ENCODE assay signal across 10 cellular contexts in the genomic region with DNA sequence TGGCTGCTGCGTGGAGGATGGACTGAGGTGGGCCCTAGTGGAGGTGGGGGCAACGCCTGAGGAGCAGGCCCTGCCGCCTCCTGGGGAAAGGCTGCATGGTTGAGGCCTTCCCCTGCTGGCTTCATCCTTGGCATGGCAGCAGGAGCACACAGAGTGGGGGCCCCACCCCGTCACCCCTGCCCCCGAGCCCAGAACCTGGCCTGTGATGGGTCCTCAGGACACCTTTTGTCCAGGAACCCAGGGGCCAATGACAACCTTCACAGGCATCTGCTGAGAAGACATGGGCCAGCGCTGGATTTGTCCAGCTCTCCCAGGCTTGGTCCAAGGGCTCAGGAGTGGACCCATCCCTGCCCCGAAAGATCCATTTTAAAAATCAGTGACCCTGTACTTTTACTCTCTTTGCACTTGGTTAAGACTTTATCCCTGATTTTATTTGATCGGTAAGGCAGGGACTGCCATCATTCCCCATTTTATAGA. TPM values are rescaled to one million over a fixed set of nuclear protein-coding genes. Genes with fewer than 3 reads are reported as not detected.
DNase-seq lines count a peak whose midpoint lies in the region; ATAC-seq and TF ChIP-seq lines count a peak whose summit lies in the region.
"Had no signal": no experiment of that assay in that cellular context is flagged by ENCODE, and none has a peak within 500 bp of the region (broad histone marks: within the 10 kb centered on the region; RNA-seq: fewer than 3 reads in every experiment).

No MANE protein-coding gene starts in this region.

- CTCF ChIA-PET in WTC11 (lab: Charles Lee) (no interaction called here), RWPE1 (lab: Yijun Ruan, JAX) (no interaction called here)

- peaks cover 52% of the 10 kb centered on the region for H3K79me2 ChIP-seq in GM23338 (replicated peaks; ENCODE audit: insufficient read depth)

- no peak overlapping the region for H3K27ac Mint-ChIP-seq in GM23338
- H3K27ac Mint-ChIP-seq in WTC11, result peak overlapping the region; percentile 80

- no peak overlapping the region for H2AFZ ChIP-seq in GM23338

- H3K9me3 ChIP-seq in iPS DF 6.9 (ENCODE audit: control insufficient read depth, insufficient read depth, low read length), result no peaks in the 10 kb centered on the region
- H3K9me3 ChIP-seq in skeletal muscle satellite cell (replicated peaks; ENCODE audit: low read length), result no peaks in the 10 kb centered on the region

- no peaks in the 10 kb centered on the region for H3K9me2 ChIP-seq in GM23338 (ENCODE audit: insufficient read depth)

- H3K27ac ChIP-seq in GM23338 (ENCODE audit: low read depth), result no peak overlapping the region
- H3K27ac ChIP-seq in iPS DF 6.9 (ENCODE audit: low read length), result no peak overlapping the region
- H3K27ac ChIP-seq in RWPE1, result no peak overlapping the region

- ATAC-seq in GM23338 (no peak), WTC11 (no peak)
- ATAC-seq: K562 had no signal

- H3K4me1 Mint-ChIP-seq in GM23338 (peaks cover 16% of the 10 kb centered on the region), WTC11 (peaks cover 17% of the 10 kb centered on the region)

- H3K4me3 ChIP-seq in GM23338 (peak overlapping the region; percentile 61), iPS DF 6.9 (ENCODE audit: low read length) (peak overlapping the region; percentile 56; the same call in 1 of the 2 replicates), skeletal muscle satellite cell (ENCODE audit: low read length) (peak overlapping the region; percentile 56)
- H3K4me3 ChIP-seq: K562 had no signal

- TF ChIP-seq CTCF in GM23338 (conservative IDR thresholded peaks at IDR 0.05; ENCODE audit: low read depth in 2 of 2), result no peak
- no peak for TF ChIP-seq CTCF in WTC11 (IDR thresholded peaks at IDR 0.05)
- TF ChIP-seq CTCF in RWPE1 (conservative IDR thresholded peaks at IDR 0.05; ENCODE audit: low read depth), result no peak

- peaks cover 19% of the 10 kb centered on the region for H3K4me1 ChIP-seq in GM23338 (ENCODE audit: insufficient read depth)
- peaks cover 11% of the 10 kb centered on the region for H3K4me1 ChIP-seq in iPS DF 6.9 (ENCODE audit: control insufficient read depth, insufficient read depth, low read length)
- peaks cover 25% of the 10 kb centered on the region for H3K4me1 ChIP-seq in skeletal muscle satellite cell (ENCODE audit: control insufficient read depth, insufficient read depth, low read length)

- H3K36me3 Mint-ChIP-seq in GM23338 (ENCODE audit: low read depth), result peaks cover 38% of the 10 kb centered on the region
- peaks cover 35% of the 10 kb centered on the region for H3K36me3 Mint-ChIP-seq in WTC11

- POLR2A ChIA-PET in WTC11 (lab: Charles Lee) (no interaction called here), RWPE1 (lab: Yijun Ruan, JAX; ENCODE audit: low non-redundant PET) (no interaction called here)

- peak overlapping the region; percentile 64 for H3K9ac ChIP-seq in skeletal muscle satellite cell (ENCODE audit: low read depth, low read length)

- H3K4me3 Mint-ChIP-seq in GM23338, result peak overlapping the region; percentile 72
- H3K4me3 Mint-ChIP-seq in WTC11, result peak overlapping the region; percentile 59

- peaks cover 19% of the 10 kb centered on the region for H3K36me3 ChIP-seq in GM23338 (ENCODE audit: insufficient read depth)
- peaks cover 8% of the 10 kb centered on the region for H3K36me3 ChIP-seq in iPS DF 6.9 (ENCODE audit: control insufficient read depth, insufficient read depth, low read length)
- peaks cover 35% of the 10 kb centered on the region for H3K36me3 ChIP-seq in skeletal muscle satellite cell (ENCODE audit: insufficient read depth, low read length)

- H3K27me3 Mint-ChIP-seq in GM23338 (ENCODE audit: insufficient read depth, low read depth, poor library complexity) (peaks cover 14% of the 10 kb centered on the region), WTC11 (ENCODE audit: low read depth) (no peaks in the 10 kb centered on the region)

- WGBS in iPS DF 6.9 (ENCODE audit: insufficient coverage, insufficient read length), result no CpG with 5 or more reads among the region's 8 CpGs

- H3K9me3 Mint-ChIP-seq in GM23338, result no peaks in the 10 kb centered on the region
- H3K9me3 Mint-ChIP-seq in WTC11, result no peaks in the 10 kb centered on the region

- H3K27me3 ChIP-seq in GM23338 (ENCODE audit: insufficient read depth), result no peaks in the 10 kb centered on the region
- H3K27me3 ChIP-seq in iPS DF 6.9 (ENCODE audit: control insufficient read depth, insufficient read depth, low read length), result no peaks in the 10 kb centered on the region
- H3K27me3 ChIP-seq in skeletal muscle satellite cell (ENCODE audit: control insufficient read depth, insufficient read depth, low read length), result no peaks in the 10 kb centered on the region

- H3F3A ChIP-seq in GM23338 (replicated peaks; ENCODE audit: low read depth), result peaks cover 24% of the 10 kb centered on the region; the same call in 1 of the 2 replicates

- H4K20me1 ChIP-seq in GM23338 (replicated peaks; ENCODE audit: insufficient read depth), result peaks cover 29% of the 10 kb centered on the region

- DNase-seq in GM23338 (ENCODE audit: low spot score), result no peak
- no peak for DNase-seq in WTC11 (ENCODE audit: low spot score)
- DNase-seq in iPS DF 6.9 (ENCODE audit: low read depth, low spot score), result no peak
- DNase-seq in GOT3 (lab: John Stamatoyannopoulos, UW), result no peak
- DNase-seq in NCI-H1694 (lab: John Stamatoyannopoulos, UW), result no peak
- DNase-seq in RWPE1 (ENCODE audit: low spot score), result no peak
- DNase-seq in germinal center (ENCODE audit: low spot score), result no peak

- H3K4me2 ChIP-seq in GM23338 (peak overlapping the region; percentile 82), skeletal muscle satellite cell (ENCODE audit: low read length) (peak overlapping the region; percentile 85)

TF ChIP-seq in GM23338, 12 proteins besides CTCF, POLR2A, EP300 and RAD21:
- TF ChIP-seq NANOG (IDR thresholded peaks at IDR 0.05; ENCODE audit: borderline replicate concordance) (no peak), EZH2 (IDR thresholded peaks at IDR 0.05; ENCODE audit: low read depth, unreplicated experiment) (no peak)

TF ChIP-seq in WTC11, 78 proteins besides CTCF, POLR2A, EP300 and RAD21 (continues in another document):
- TF ChIP-seq, protein P1, sequence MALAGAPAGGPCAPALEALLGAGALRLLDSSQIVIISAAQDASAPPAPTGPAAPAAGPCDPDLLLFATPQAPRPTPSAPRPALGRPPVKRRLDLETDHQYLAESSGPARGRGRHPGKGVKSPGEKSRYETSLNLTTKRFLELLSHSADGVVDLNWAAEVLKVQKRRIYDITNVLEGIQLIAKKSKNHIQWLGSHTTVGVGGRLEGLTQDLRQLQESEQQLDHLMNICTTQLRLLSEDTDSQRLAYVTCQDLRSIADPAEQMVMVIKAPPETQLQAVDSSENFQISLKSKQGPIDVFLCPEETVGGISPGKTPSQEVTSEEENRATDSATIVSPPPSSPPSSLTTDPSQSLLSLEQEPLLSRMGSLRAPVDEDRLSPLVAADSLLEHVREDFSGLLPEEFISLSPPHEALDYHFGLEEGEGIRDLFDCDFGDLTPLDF (CRISPR knock-in tag; IDR thresholded peaks at IDR 0.05), result no peak
- TF ChIP-seq KAT7 (CRISPR knock-in tag; IDR thresholded peaks at IDR 0.05; ENCODE audit: borderline replicate concordance) (no peak), SP1 (CRISPR knock-in tag; conservative IDR thresholded peaks at IDR 0.05) (no peak), ZNF396 (CRISPR knock-in tag; IDR thresholded peaks at IDR 0.05; ENCODE audit: borderline replicate concordance) (no peak), HMGA2 (CRISPR knock-in tag; IDR thresholded peaks at IDR 0.05) (no peak), ELF4 (CRISPR knock-in tag; IDR thresholded peaks at IDR 0.05; ENCODE audit: low read depth) (no peak)
- TF ChIP-seq, protein P2, sequence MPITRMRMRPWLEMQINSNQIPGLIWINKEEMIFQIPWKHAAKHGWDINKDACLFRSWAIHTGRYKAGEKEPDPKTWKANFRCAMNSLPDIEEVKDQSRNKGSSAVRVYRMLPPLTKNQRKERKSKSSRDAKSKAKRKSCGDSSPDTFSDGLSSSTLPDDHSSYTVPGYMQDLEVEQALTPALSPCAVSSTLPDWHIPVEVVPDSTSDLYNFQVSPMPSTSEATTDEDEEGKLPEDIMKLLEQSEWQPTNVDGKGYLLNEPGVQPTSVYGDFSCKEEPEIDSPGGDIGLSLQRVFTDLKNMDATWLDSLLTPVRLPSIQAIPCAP (CRISPR knock-in tag; IDR thresholded peaks at IDR 0.05), result no peak

RNA-seq across cellular contexts. Expression of a gene that starts 0.6 kb away (rescaled TPM):
- 24.2 and 32.0 TPM in 2 replicates for total RNA-seq in GM23338 (2014; rRNA removed; shearing (Covaris generic))
- 36.1 and 39.3 TPM in 2 replicates for polyA plus RNA-seq in GM23338 (2016; fragmentation: Nextera tagmentation; extraction: Ambion mirVana)
- total RNA-seq in WTC11 (2021), result 26.2 to 41.7 TPM (median 30.8 TPM) in 3 replicates
- total RNA-seq in skeletal muscle satellite cell (2012; rRNA removed), result 8.1 and 18.8 TPM in 2 replicates

RNA-seq across cellular contexts. Expression of a gene that starts 14.0 kb away (rescaled TPM):
- 102 and 106 TPM in 2 replicates for total RNA-seq in GM23338 (2014; rRNA removed; shearing (Covaris generic))
- polyA plus RNA-seq in GM23338 (2016; fragmentation: Nextera tagmentation; extraction: Ambion mirVana), result 41.7 and 41.8 TPM in 2 replicates
- total RNA-seq in WTC11 (2021), result 56.2 to 70.2 TPM (median 56.6 TPM) in 3 replicates
- total RNA-seq in skeletal muscle satellite cell (2012; rRNA removed), result 22.7 and 23.1 TPM in 2 replicates

RNA-seq across cellular contexts. Expression of a gene that starts 25.6 kb away (rescaled TPM):
- 147 and 162 TPM in 2 replicates for total RNA-seq in GM23338 (2014; rRNA removed; shearing (Covaris generic))
- polyA plus RNA-seq in GM23338 (2016; fragmentation: Nextera tagmentation; extraction: Ambion mirVana), result 61.5 and 72.4 TPM in 2 replicates
- total RNA-seq in WTC11 (2021), result 69.3 to 87.3 TPM (median 71.6 TPM) in 3 replicates
- 26.6 and 31.7 TPM in 2 replicates for total RNA-seq in skeletal muscle satellite cell (2012; rRNA removed)

RNA-seq across cellular contexts. Expression of a gene that starts 54.8 kb away (rescaled TPM):
- total RNA-seq in GM23338 (2014; rRNA removed; shearing (Covaris generic)), result 5.0 and 6.6 TPM in 2 replicates
- polyA plus RNA-seq in GM23338 (2016; fragmentation: Nextera tagmentation; extraction: Ambion mirVana), result 0.52 TPM in 2 replicates
- total RNA-seq in WTC11 (2021), result 0.57 to 1.3 TPM (median 0.66 TPM) in 3 replicates
- total RNA-seq in skeletal muscle satellite cell (2012; rRNA removed), result not detected in 2 replicates
- total RNA-seq: K562, subcutaneous adipose tissue had no signal
- polyA plus RNA-seq: K562 had no signal
